12 cellular contexts compared by ENCODE assay signal in genomic region chr2:150476809-150477302, GRCh38. TPM values are rescaled to one million over a fixed set of nuclear protein-coding genes. Genes with fewer than 3 reads are reported as not detected.
DNase-seq lines count a peak whose midpoint lies in the region; ATAC-seq, FAIRE-seq and TF ChIP-seq lines count a peak whose summit lies in the region.
"Had no signal": no experiment of that assay in that cellular context is flagged by ENCODE, and none has a peak within 500 bp of the region (broad histone marks: within the 10 kb centered on the region; RNA-seq: fewer than 3 reads in every experiment).

No MANE protein-coding gene starts in this region.

- DNase-seq in BJ (ENCODE audit: low read depth) (no peak), Peyer's patch (no peak), fibroblast of the aortic adventitia (ENCODE audit: low read depth) (peak; percentile 33), pancreas (no peak), amniotic stem cell (lab: John Stamatoyannopoulos, UW) (no peak), NCI-H446 (lab: John Stamatoyannopoulos, UW) (no peak), lower leg skin (ENCODE audit: low spot score in 2 of 2) (no peak)
- no peak for DNase-seq in activated naive CD4-positive, alpha-beta T cell treated with anti-CD3 and anti-CD28 coated beads, Interleukin-2, amount 50 U/mL, for 16 hours
- DNase-seq: activated CD4-positive, alpha-beta T cell treated with anti-CD3 and anti-CD28 coated beads for 1 hour; C1 segment of cervical spinal cord; NCI-H1417 treated with DMSO at 0.1 percent for 48 hours; posterior cingulate gyrus had no signal

- no peaks in the 10 kb centered on the region for H3K9me3 ChIP-seq in Peyer's patch
- H3K9me3 ChIP-seq in pancreas: no peaks in the 10 kb centered on the region

- WGBS in pancreas, 2 donors: 41 to 45% methylated on average over 7 of the region's 7 CpGs
- WGBS in lower leg skin, 2 donors: 40 to 44% methylated on average over 7 of the region's 7 CpGs

- H3K27ac ChIP-seq in Peyer's patch (peak overlapping the region; percentile 38 to 84 (median 77)), pancreas (peak overlapping the region in 3 of 4 donors; percentile 12 to 69 (median 48))

- H3K4me1 ChIP-seq in Peyer's patch (peaks cover 0 to 87% (median 3%) of the 10 kb centered on the region in 4 donors), pancreas (peaks cover 4 to 20% (median 8%) of the 10 kb centered on the region in 3 donors)

- H3K27me3 ChIP-seq in BJ (ENCODE audit: control insufficient read depth, insufficient read depth, low read length) (no peaks in the 10 kb centered on the region), Peyer's patch (no peaks in the 10 kb centered on the region), pancreas (no peaks in the 10 kb centered on the region)

- no peak for TF ChIP-seq POLR2A in Peyer's patch (IDR thresholded peaks at IDR 0.05)
- no peak for TF ChIP-seq POLR2A in lower leg skin (IDR thresholded peaks at IDR 0.05)

- intact Hi-C loops in pancreas (cut with DNase I): no loop called here
- intact Hi-C loops in lower leg skin (cut with DNase I; ENCODE audit: low total_unique reads): no loop called here

- CTCF ChIA-PET in BJ (lab: Yijun Ruan, JAX): interaction anchor here (0.6 to 0.7 kb wide), 2 partner anchors 289 to 643 kb away, joined by 3 read pairs; no protein-coding TSS in a partner anchor

- POLR2A ChIA-PET in BJ (lab: Charles Lee): interaction anchor here (0.6 kb wide), 2 partner anchors 9 to 732 kb away, joined by 3 read pairs; no protein-coding TSS in a partner anchor

- no peak for TF ChIP-seq CTCF in BJ (IDR thresholded peaks at IDR 0.05; ENCODE audit: insufficient read depth, low read depth, low read length)
- TF ChIP-seq CTCF in Peyer's patch (IDR thresholded peaks at IDR 0.05): no peak
- TF ChIP-seq CTCF in fibroblast of the aortic adventitia (IDR thresholded peaks at IDR 0.05; ENCODE audit: insufficient read depth, low read length): no peak
- TF ChIP-seq CTCF in pancreas (IDR thresholded peaks at IDR 0.05): no peak
- TF ChIP-seq CTCF in lower leg skin (IDR thresholded peaks at IDR 0.05): no peak

- no peak for FAIRE-seq in pancreas (lab: Jason Lieb, UNC)

- H3K36me3 ChIP-seq in BJ (ENCODE audit: control insufficient read depth, insufficient read depth, low read length) (peaks cover 13% of the 10 kb centered on the region), Peyer's patch (peaks cover 0 to 15% (median 0%) of the 10 kb centered on the region in 3 donors), pancreas (no peaks in the 10 kb centered on the region)

- ATAC-seq in pancreas: peak; percentile 68 to 81 (median 76)

- H3K4me3 ChIP-seq in BJ (ENCODE audit: low read depth, low read length) (peak overlapping the region; percentile 22), Peyer's patch (peak overlapping the region in 2 of 4 donors; percentile 16 to 18), fibroblast of the aortic adventitia (ENCODE audit: low read depth, low read length) (no peak overlapping the region), pancreas (no peak overlapping the region), lower leg skin (ENCODE audit: low read depth, poor library complexity, severe bottlenecking) (no peak overlapping the region)

RNA-seq across cellular contexts. Expression of gene RND3, which starts 10.6 kb away (rescaled TPM):
- polyA plus RNA-seq in BJ (2011; rRNA removed): 255 and 497 TPM in 2 replicates
- polyA minus RNA-seq in BJ (2011; rRNA and poly(A)+ RNA removed): 245 and 381 TPM in 2 replicates
- 10 to 100 TPM; 14.9 to 80.6 (median 46.7) TPM for total RNA-seq in Peyer's patch
- total RNA-seq in fibroblast of the aortic adventitia (ENCODE audit: low replicate concordance): 154 and 321 TPM in 2 replicates
- 1 to 10 TPM; 3.9 to 9.8 (median 5.1) TPM for total RNA-seq in pancreas
- polyA plus RNA-seq in pancreas: 1 to 10 TPM; 4.5 to 4.8 TPM
- 10 to 100 TPM; 35.5 to 66.8 (median 47.6) TPM for total RNA-seq in lower leg skin
